8 cellular contexts compared by ENCODE assay signal in genomic region chr9:29213374-29214161, GRCh38. TPM values are rescaled to one million over a fixed set of nuclear protein-coding genes. Genes with fewer than 3 reads are reported as not detected.
DNase-seq lines count a peak whose midpoint lies in the region; ATAC-seq and TF ChIP-seq lines count a peak whose summit lies in the region.

Gene LINGO2, minus strand, starts transcription at chr9:29213601.

- H3K9me3 Mint-ChIP-seq in CD8-positive, alpha-beta T cell: no peaks in the 10 kb centered on the region

- H3K27ac ChIP-seq in CD8-positive, alpha-beta T cell (ENCODE audit: low read depth, low read length): no peak within 1 kb of the TSS
- H3K27ac ChIP-seq in left lung (no peak within 1 kb of the TSS), transverse colon (no peak within 1 kb of the TSS)

- CTCF ChIA-PET in CD8-positive, alpha-beta T cell (lab: Charles Lee): no interaction called here

- WGBS in transverse colon (ENCODE audit: low coverage in 1 of 2), 2 donors: 8% methylated on average over 29 of the region's 59 CpGs; no CpG with 5 or more reads in 1 of the 2 donors

- H3K36me3 Mint-ChIP-seq in CD8-positive, alpha-beta T cell: no peaks in the 10 kb centered on the region

- H3K4me3 Mint-ChIP-seq in CD8-positive, alpha-beta T cell: peak within 1 kb of the TSS; percentile 57

- peaks cover 46% of the 10 kb centered on the region for H3K27me3 Mint-ChIP-seq in CD8-positive, alpha-beta T cell (ENCODE audit: low read depth)

- in situ Hi-C loops in astrocyte of the cerebellum (cut with HindIII; ENCODE audit: low sequenced_read_pairs) (no loop called here), transverse colon (cut with MboI; ENCODE audit: low pct_ligation_motif_present in 1 of 4, low pct_unique_long_range_greater_than_20kb in 1 of 4, low sequenced_read_pairs in 3 of 4) (no loop called here)

- no peaks in the 10 kb centered on the region for H3K4me1 ChIP-seq in CD8-positive, alpha-beta T cell (ENCODE audit: insufficient read depth, low read length)
- H3K4me1 ChIP-seq in left lung (peaks cover 13% of the 10 kb centered on the region in 2 donors), transverse colon (peaks cover 10 to 32% (median 17%) of the 10 kb centered on the region in 4 donors)

- no peak for TF ChIP-seq CTCF in CD8-positive, alpha-beta T cell (IDR thresholded peaks at IDR 0.05)
- TF ChIP-seq CTCF in astrocyte of the cerebellum (IDR thresholded peaks at IDR 0.05; ENCODE audit: low read depth, low read length, missing control alignments) (no peak), left lung (IDR thresholded peaks at IDR 0.05) (no peak), transverse colon (IDR thresholded peaks at IDR 0.05) (no peak)

- DNase-seq in CD8-positive, alpha-beta T cell: no peak
- DNase-seq in NCI-H146 treated with DMSO at 0.1 percent for 48 hours (lab: John Stamatoyannopoulos, UW; ENCODE audit: unreplicated experiment) (peak; percentile 96), astrocyte of the cerebellum (ENCODE audit: low read depth) (no peak), left lung (peak in 1 of 2 donors; percentile 67), transverse colon (no peak), epidermal melanocyte (ENCODE audit: insufficient read length, low spot score) (no peak), inferior parietal cortex (ENCODE audit: extremely low spot score) (no peak)

- no peak for ATAC-seq in CD8-positive, alpha-beta T cell
- peak; percentile 53 for ATAC-seq in left lung
- no peak for ATAC-seq in HG03439 (IDR thresholded peaks at IDR 0.05; ENCODE audit: unreplicated experiment)

- H3K4me3 ChIP-seq in CD8-positive, alpha-beta T cell (ENCODE audit: low read depth, low read length): no peak within 1 kb of the TSS
- peak within 1 kb of the TSS; percentile 44 for H3K4me3 ChIP-seq in astrocyte of the cerebellum (ENCODE audit: low read depth, low read length)
- H3K4me3 ChIP-seq in left lung: peak within 1 kb of the TSS; percentile 17 to 24
- H3K4me3 ChIP-seq in transverse colon: peak within 1 kb of the TSS in 3 of 4 donors; percentile 17 to 48 (median 25)

- H3K27me3 ChIP-seq in CD8-positive, alpha-beta T cell (ENCODE audit: insufficient read depth, low read length): peaks cover 13% of the 10 kb centered on the region
- H3K27me3 ChIP-seq in left lung: peaks cover 64 to 81% of the 10 kb centered on the region in 2 donors
- H3K27me3 ChIP-seq in transverse colon: peaks cover 80% of the 10 kb centered on the region

- TF ChIP-seq EP300 in transverse colon (IDR thresholded peaks at IDR 0.05; ENCODE audit: low read depth): no peak

- intact Hi-C loops in CD8-positive, alpha-beta T cell (cut with DNase I, micrococcal nuclease): no loop called here
- intact Hi-C loops in left lung (cut with DNase I): no loop called here
- intact Hi-C loops in transverse colon (cut with DNase I; ENCODE audit: low total_unique reads): no loop called here

- no peaks in the 10 kb centered on the region for H3K36me3 ChIP-seq in CD8-positive, alpha-beta T cell (ENCODE audit: insufficient read depth, low read length)
- H3K36me3 ChIP-seq in left lung (no peaks in the 10 kb centered on the region), transverse colon (no peaks in the 10 kb centered on the region)

- no peak within 1 kb of the TSS for H3K27ac Mint-ChIP-seq in CD8-positive, alpha-beta T cell

- H3K4me1 Mint-ChIP-seq in CD8-positive, alpha-beta T cell (ENCODE audit: low read depth): peaks cover 24% of the 10 kb centered on the region

- POLR2A ChIA-PET in CD8-positive, alpha-beta T cell (lab: Charles Lee): no interaction called here

- H3K9me3 ChIP-seq in CD8-positive, alpha-beta T cell (ENCODE audit: low read length): no peaks in the 10 kb centered on the region
- H3K9me3 ChIP-seq in left lung (no peaks in the 10 kb centered on the region), transverse colon (no peaks in the 10 kb centered on the region)

- no peak for TF ChIP-seq POLR2A in transverse colon (IDR thresholded peaks at IDR 0.05)

RNA-seq across cellular contexts. Expression of gene LINGO2, which starts in this region (rescaled TPM):
- not detected for total RNA-seq in CD8-positive, alpha-beta T cell
- total RNA-seq in left lung (not detected), transverse colon (under 1 TPM in 1 of 4 donors, not detected in 3; 0.60 TPM)

Comparison
In these comparisons a context has a peak if more than half of its experiments do, and no peak if none do; other contexts are left out.
1. Peak in ATAC-seq and H3K4me3 ChIP-seq in left lung; RNA of the gene not detected or under 1 TPM.